In the genomic region with DNA sequence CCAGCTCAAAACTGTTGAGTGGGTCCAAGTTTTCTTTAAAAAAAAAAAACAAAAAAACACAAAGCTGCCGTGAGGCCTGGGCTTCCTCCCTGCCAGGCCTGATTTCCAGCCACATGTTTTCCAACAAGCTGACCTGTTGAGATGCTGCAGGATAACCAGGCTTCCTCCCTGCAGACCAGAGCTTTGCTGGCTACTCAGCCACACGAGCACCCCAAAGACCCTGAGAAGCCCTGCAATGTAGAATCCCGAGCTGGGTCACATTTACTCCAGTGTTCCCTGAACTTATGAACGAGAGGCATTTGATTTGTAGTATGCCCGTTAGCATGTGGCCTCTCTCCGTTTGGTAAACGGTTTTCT, we compare ENCODE assay signal across 2 cellular contexts.
TF ChIP-seq lines count a peak whose summit lies in the region.

No MANE protein-coding gene starts in this region.

TF ChIP-seq in SK-N-SH, 30 proteins besides CTCF, POLR2A, EP300 and RAD21 (continued from another document):
- TF ChIP-seq TCF12 (IDR thresholded peaks at IDR 0.05) = no peak
TF ChIP-seq in SK-N-SH: peak in this region for 2.

TF ChIP-seq in SK-N-SH treated with all-trans-retinoic acid at 6 μM for 48 hours, 23 proteins besides CTCF, POLR2A, EP300 and RAD21 (continued from another document):
- TF ChIP-seq, protein P1, sequence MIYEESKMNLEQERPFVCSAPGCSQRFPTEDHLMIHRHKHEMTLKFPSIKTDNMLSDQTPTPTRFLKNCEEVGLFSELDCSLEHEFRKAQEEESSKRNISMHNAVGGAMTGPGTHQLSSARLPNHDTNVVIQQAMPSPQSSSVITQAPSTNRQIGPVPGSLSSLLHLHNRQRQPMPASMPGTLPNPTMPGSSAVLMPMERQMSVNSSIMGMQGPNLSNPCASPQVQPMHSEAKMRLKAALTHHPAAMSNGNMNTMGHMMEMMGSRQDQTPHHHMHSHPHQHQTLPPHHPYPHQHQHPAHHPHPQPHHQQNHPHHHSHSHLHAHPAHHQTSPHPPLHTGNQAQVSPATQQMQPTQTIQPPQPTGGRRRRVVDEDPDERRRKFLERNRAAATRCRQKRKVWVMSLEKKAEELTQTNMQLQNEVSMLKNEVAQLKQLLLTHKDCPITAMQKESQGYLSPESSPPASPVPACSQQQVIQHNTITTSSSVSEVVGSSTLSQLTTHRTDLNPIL (CRISPR knock-in tag; IDR thresholded peaks at IDR 0.05; ENCODE audit: low read depth) = no peak
- TF ChIP-seq, protein P2, sequence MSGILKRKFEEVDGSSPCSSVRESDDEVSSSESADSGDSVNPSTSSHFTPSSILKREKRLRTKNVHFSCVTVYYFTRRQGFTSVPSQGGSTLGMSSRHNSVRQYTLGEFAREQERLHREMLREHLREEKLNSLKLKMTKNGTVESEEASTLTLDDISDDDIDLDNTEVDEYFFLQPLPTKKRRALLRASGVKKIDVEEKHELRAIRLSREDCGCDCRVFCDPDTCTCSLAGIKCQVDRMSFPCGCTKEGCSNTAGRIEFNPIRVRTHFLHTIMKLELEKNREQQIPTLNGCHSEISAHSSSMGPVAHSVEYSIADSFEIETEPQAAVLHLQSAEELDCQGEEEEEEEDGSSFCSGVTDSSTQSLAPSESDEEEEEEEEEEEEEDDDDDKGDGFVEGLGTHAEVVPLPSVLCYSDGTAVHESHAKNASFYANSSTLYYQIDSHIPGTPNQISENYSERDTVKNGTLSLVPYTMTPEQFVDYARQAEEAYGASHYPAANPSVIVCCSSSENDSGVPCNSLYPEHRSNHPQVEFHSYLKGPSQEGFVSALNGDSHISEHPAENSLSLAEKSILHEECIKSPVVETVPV (CRISPR knock-in tag; IDR thresholded peaks at IDR 0.05) = no peak
- TF ChIP-seq ISL1 (CRISPR knock-in tag; IDR thresholded peaks at IDR 0.05) (no peak), ARNTL (CRISPR knock-in tag; IDR thresholded peaks at IDR 0.05; ENCODE audit: borderline replicate concordance, low read depth) (no peak), ZNF70 (CRISPR knock-in tag; IDR thresholded peaks at IDR 0.05) (no peak), PPARA (CRISPR knock-in tag; IDR thresholded peaks at IDR 0.05; ENCODE audit: borderline replicate concordance) (no peak)
